23 cellular contexts compared by ENCODE assay signal in the genomic region with DNA sequence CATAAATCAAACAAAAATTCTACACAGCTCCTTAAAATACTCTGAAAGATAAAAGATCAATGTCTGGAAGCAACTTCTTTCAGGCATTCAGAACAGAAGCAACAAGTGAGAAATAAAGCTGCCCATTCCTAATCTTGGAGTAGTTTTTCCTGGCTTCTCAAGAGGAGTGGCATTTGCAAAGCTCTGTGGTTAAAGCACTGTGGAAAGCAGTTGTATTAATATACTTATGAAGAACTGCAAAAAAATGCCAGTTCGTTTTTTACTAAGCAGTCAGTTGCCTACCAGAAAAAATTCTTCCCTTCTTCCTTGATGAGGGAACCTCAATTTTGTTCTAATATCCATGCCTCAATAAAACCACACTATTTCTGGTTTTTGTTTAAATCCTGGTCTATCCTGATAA.
A peak's percentile ranks its signal among the peaks of the same experiment; 100 is the strongest.
DNase-seq lines count a peak whose midpoint lies in the region; ATAC-seq and TF ChIP-seq lines count a peak whose summit lies in the region.
"Had no signal": no experiment of that assay in that cellular context is flagged by ENCODE, and none has a peak within 500 bp of the region (broad histone marks: within the 10 kb centered on the region; RNA-seq: fewer than 3 reads in every experiment).

No MANE protein-coding gene starts in this region.

- BruUV-seq in PC-3 (replicated peaks; lab: Mats Ljungman, UMichigan) = no TSS peak

- ATAC-seq in T-cell (replicated peaks in 1 of 4) (no peak), sciatic nerve (no peak), PC-3 (no peak)
- ATAC-seq: esophagus mucosa; stimulated activated memory B cell treated with anti-CD40 and anti-IgM and Interleukin-4, amounts not matched to agents 10 μg/mL and 1 μg/mL and 100 μg/mL, for 72 hours had no signal

- intact Hi-C loops in sciatic nerve (cut with DNase I) = no loop called here
- intact Hi-C loops in PC-3 (cut with micrococcal nuclease) = loop anchor here (5.0 kb wide), 2 partner anchors 70 to 305 kb away; no protein-coding TSS in a partner anchor

- H3K9me3 Mint-ChIP-seq in T-cell = peaks cover 0 to 13% (median 4%) of the 10 kb centered on the region in 3 donors
- H3K9me3 Mint-ChIP-seq: stimulated activated memory B cell treated with anti-CD40 and anti-IgM and Interleukin-4, amounts not matched to agents 10 μg/mL and 1 μg/mL and 100 μg/mL, for 72 hours had no signal

- no peaks in the 10 kb centered on the region for H3K27me3 ChIP-seq in PC-3 (ENCODE audit: low read length)
- H3K27me3 ChIP-seq: breast epithelium, tibial nerve had no signal

- H3K9ac ChIP-seq in PC-3 (ENCODE audit: low read length) = no peak overlapping the region

- peaks cover 26% of the 10 kb centered on the region for H3K4me1 ChIP-seq in PC-3 (ENCODE audit: insufficient read depth, low read length)
- H3K4me1 ChIP-seq: breast epithelium had no signal

- peaks cover 8% of the 10 kb centered on the region for H3K36me3 Mint-ChIP-seq in T-cell
- H3K36me3 Mint-ChIP-seq: stimulated activated memory B cell treated with anti-CD40 and anti-IgM and Interleukin-4, amounts not matched to agents 10 μg/mL and 1 μg/mL and 100 μg/mL, for 72 hours had no signal

- peaks cover 80 to 91% (median 91%) of the 10 kb centered on the region in 3 donors for H3K4me1 Mint-ChIP-seq in T-cell

- no peak overlapping the region; the same call in 1 of the 2 replicates for H3K4me2 ChIP-seq in PC-3 (ENCODE audit: low read length)

- no peaks in the 10 kb centered on the region for H3K36me3 ChIP-seq in PC-3 (ENCODE audit: low read depth, low read length)
- H3K36me3 ChIP-seq: breast epithelium, left ventricle myocardium inferior, tibial nerve had no signal

- H3K9me3 ChIP-seq in PC-3 (ENCODE audit: low read length) = no peaks in the 10 kb centered on the region
- H3K9me3 ChIP-seq: breast epithelium, left ventricle myocardium inferior, tibial nerve had no signal

- no peaks in the 10 kb centered on the region for H3K79me2 ChIP-seq in PC-3 (ENCODE audit: low read length)

- no peaks in the 10 kb centered on the region for H3K9me2 ChIP-seq in PC-3 (replicated peaks; ENCODE audit: low read length)

- H3K4me3 Mint-ChIP-seq in T-cell = peak overlapping the region in 1 of 3 donors; percentile 16
- H3K4me3 Mint-ChIP-seq: activated naive CD4-positive, alpha-beta T cell treated with anti-CD3 and anti-CD28 coated beads, Interleukin-2, amount 10 ng/mL, durations not matched to agents 7 days and 5 days; stimulated activated memory B cell treated with anti-CD40 and anti-IgM and Interleukin-4, amounts not matched to agents 10 μg/mL and 1 μg/mL and 100 μg/mL, for 72 hours had no signal

- no peaks in the 10 kb centered on the region for H3K27me3 Mint-ChIP-seq in T-cell
- H3K27me3 Mint-ChIP-seq: activated naive CD4-positive, alpha-beta T cell treated with anti-CD3 and anti-CD28 coated beads, Interleukin-2, amount 10 ng/mL, durations not matched to agents 7 days and 5 days; stimulated activated memory B cell treated with anti-CD40 and anti-IgM and Interleukin-4, amounts not matched to agents 10 μg/mL and 1 μg/mL and 100 μg/mL, for 72 hours had no signal

- no peak overlapping the region for H2AFZ ChIP-seq in PC-3 (ENCODE audit: low read length)

- no peak overlapping the region for H3K4me3 ChIP-seq in PC-3 (ENCODE audit: low read length)
- H3K4me3 ChIP-seq: breast epithelium, left ventricle myocardium inferior, tibial nerve had no signal

- CTCF ChIA-PET in T-cell (lab: Charles Lee) (interaction anchor here (0.8 to 0.9 kb wide), 2 partner anchors 8 to 18 kb away, joined by 3 to 5 read pairs; no protein-coding TSS in a partner anchor), PC-3 (lab: Charles Lee) (interaction anchor here (0.7 kb wide), 1 partner anchor 142 kb away, joined by 3 read pairs; no protein-coding TSS in a partner anchor)

- no peak overlapping the region; the same call in 1 of the 2 replicates for H3K27ac ChIP-seq in PC-3 (ENCODE audit: low read length)
- H3K27ac ChIP-seq: left ventricle myocardium inferior, RWPE1, tibial nerve had no signal

- DNase-seq in AG08395 (ENCODE audit: low spot score) (peak; percentile 50), EH (ENCODE audit: low read depth) (peak; percentile 60), T-cell (no peak), hepatic stellate cell (ENCODE audit: low spot score) (peak; percentile 16), sciatic nerve (ENCODE audit: low spot score) (no peak), dermis blood vessel endothelial cell (no peak), PC-3 (no peak), LoVo (ENCODE audit: low spot score) (no peak)
- DNase-seq: activated naive CD4-positive, alpha-beta T cell treated with anti-CD3 and anti-CD28 coated beads, Interleukin-2, amount 10 ng/mL, durations not matched to agents 7 days and 5 days; AML-193; DMS 273 treated with DMSO at 0.1 percent for 48 hours; glutamatergic neuron; GOT3; left ventricle myocardium inferior; NCI-H2029; NCI-H446 treated with DMSO at 0.1 percent for 48 hours; NK-92 treated with Interleukin-12 subunit alpha and Interleukin-12 subunit beta, amount 100 ng/mL, for 24 hours; retina had no signal

- POLR2A ChIA-PET in T-cell (lab: Charles Lee) (interaction anchor here in 1 of 2 donors (0.7 to 1.0 kb wide), 2 partner anchors 9 to 16 kb away, joined by 3 to 4 read pairs; no protein-coding TSS in a partner anchor), PC-3 (lab: Charles Lee; ENCODE audit: unreplicated experiment) (no interaction called here)

- no peak for TF ChIP-seq CTCF in PC-3 (conservative IDR thresholded peaks at IDR 0.05; ENCODE audit: low read depth, low read length)

- H4K20me1 ChIP-seq in PC-3 (ENCODE audit: low read length) = no peaks in the 10 kb centered on the region

- H3K27ac Mint-ChIP-seq in T-cell = peak overlapping the region; percentile 14 to 49
- H3K27ac Mint-ChIP-seq: activated naive CD4-positive, alpha-beta T cell treated with anti-CD3 and anti-CD28 coated beads, Interleukin-2, amount 10 ng/mL, durations not matched to agents 7 days and 5 days; stimulated activated memory B cell treated with anti-CD40 and anti-IgM and Interleukin-4, amounts not matched to agents 10 μg/mL and 1 μg/mL and 100 μg/mL, for 72 hours had no signal

- no peaks in the 10 kb centered on the region for H3F3A ChIP-seq in PC-3 (ENCODE audit: low read length, unreplicated experiment)

Comparison
In these comparisons a context has a peak if more than half of its experiments do, and no peak if none do; other contexts are left out.
1. DNase-seq: peak in AG08395 (single experiment), EH (single experiment) and hepatic stellate cell (single experiment); none in T-cell (0 of 34), sciatic nerve (single experiment), dermis blood vessel endothelial cell (single experiment), PC-3 (single experiment) and LoVo (single experiment).